In genomic region chr12:6827437-6827894, GRCh38 we compare ENCODE assay signal across 8 cellular contexts. TPM values are rescaled to one million over a fixed set of nuclear protein-coding genes. Genes with fewer than 3 reads are reported as not detected.
DNase-seq lines count a peak whose midpoint lies in the region; ATAC-seq, FAIRE-seq and TF ChIP-seq lines count a peak whose summit lies in the region.

No MANE protein-coding gene starts in this region.

- H3K36me3 ChIP-seq in colonic mucosa, result no peaks in the 10 kb centered on the region

- intact Hi-C loops in colonic mucosa (cut with DNase I), result loop anchor here (5.0 kb wide), 1 partner anchor 75 kb away; the partner anchor contains the start of gene MLF2

- H3K4me3 ChIP-seq in colonic mucosa, result no peak overlapping the region

- H3K4me1 ChIP-seq in colonic mucosa, result no peaks in the 10 kb centered on the region

- H3K27ac ChIP-seq in VCaP (peak overlapping the region; percentile 70), colonic mucosa (no peak overlapping the region)

- H3K9me3 ChIP-seq in colonic mucosa, result no peaks in the 10 kb centered on the region

- no peak for TF ChIP-seq CTCF in VCaP (conservative IDR thresholded peaks at IDR 0.05)
- TF ChIP-seq CTCF in colonic mucosa (IDR thresholded peaks at IDR 0.05), result no peak

- peaks cover 23% of the 10 kb centered on the region for H3K27me3 ChIP-seq in colonic mucosa

- peak; percentile 45 for DNase-seq in NCI-H2029 (lab: John Stamatoyannopoulos, UW)
- DNase-seq in colonic mucosa, result peak; percentile 86
- DNase-seq in left lobe of liver (ENCODE audit: low spot score), result peak; percentile 64
- DNase-seq in stimulated activated CD4-positive, alpha-beta T cell treated with anti-CD3 and anti-CD28 coated beads, Interleukin-2, amount 100 ng/mL, for 48 hours, result peak; percentile 50 to 52
- DNase-seq in activated CD4-positive, CD25-positive, alpha-beta regulatory T cell treated with anti-CD3 and anti-CD28 coated beads, Interleukin-2, amount 50 U/mL, for 72 hours, result no peak

- no peak overlapping the region for H3K9ac ChIP-seq in colonic mucosa (ENCODE audit: low read depth in 2 of 2, low read length in 2 of 2)

- FAIRE-seq in G401.6 (lab: Jason Lieb, UNC), result peak; percentile 97

- ATAC-seq in left lobe of liver (peak; percentile 58), HG03565 (IDR thresholded peaks at IDR 0.05; ENCODE audit: unreplicated experiment) (no peak)

RNA-seq across cellular contexts. Expression of gene P3H3, which starts 0.7 kb away (rescaled TPM):
- 1 to 10 TPM; 4.4 to 5.3 TPM for total RNA-seq in colonic mucosa
- 1.4 TPM for total RNA-seq in left lobe of liver

RNA-seq across cellular contexts. Expression of gene GPR162, which starts 5.8 kb away (rescaled TPM):
- total RNA-seq in colonic mucosa, result 1 to 10 TPM; 1.9 to 2.7 TPM
- total RNA-seq in left lobe of liver, result 1.3 TPM

RNA-seq across cellular contexts. Expression of gene GNB3, which starts 13.3 kb away (rescaled TPM):
- total RNA-seq in colonic mucosa (under 1 TPM; 0.62 to 0.72 TPM), left lobe of liver (0.08 TPM)

RNA-seq across cellular contexts. Expression of gene CDCA3, which starts 23.6 kb away (rescaled TPM):
- total RNA-seq in colonic mucosa, result 10 to 100 TPM; 11.4 to 63.7 TPM
- total RNA-seq in left lobe of liver, result 0.58 TPM

RNA-seq across cellular contexts. Expression of gene USP5, which starts 24.5 kb away (rescaled TPM):
- total RNA-seq in colonic mucosa (100 to 1,000 TPM in 1 of 2 donors, 10 to 100 TPM in 1; 82.6 to 132 TPM), left lobe of liver (48.0 TPM)
